ENCODE assay signal across 8 cellular contexts in genomic region chr1:157193702-157194391, GRCh38. TPM values are rescaled to one million over a fixed set of nuclear protein-coding genes. Genes with fewer than 3 reads are reported as not detected.
DNase-seq lines count a peak whose midpoint lies in the region; ATAC-seq and TF ChIP-seq lines count a peak whose summit lies in the region.

No MANE protein-coding gene starts in this region.

- H3K27ac ChIP-seq in RWPE2 (ENCODE audit: poor library complexity, severe bottlenecking): no peak overlapping the region
- no peak overlapping the region for H3K27ac ChIP-seq in hepatocyte

- H3K4me2 ChIP-seq in hepatocyte: no peak overlapping the region

- no peaks in the 10 kb centered on the region for H4K20me1 ChIP-seq in hepatocyte (ENCODE audit: insufficient read depth, poor library complexity, severe bottlenecking)

- TF ChIP-seq CTCF in RWPE2 (IDR thresholded peaks at IDR 0.05; ENCODE audit: poor library complexity, severe bottlenecking) (peak; percentile 81), hepatocyte (IDR thresholded peaks at IDR 0.05; ENCODE audit: poor library complexity) (peak; percentile 84)

- DNase-seq in GDM1 (lab: John Stamatoyannopoulos, UW) (peak; percentile 32), M059J (ENCODE audit: low read depth) (peak; percentile 53), RWPE2 (ENCODE audit: low spot score) (no peak), hepatocyte (ENCODE audit: low spot score) (peak; percentile 86)
- DNase-seq in activated naive CD4-positive, alpha-beta T cell treated with anti-CD3 and anti-CD28 coated beads, Interleukin-2, amount 50 U/mL, for 16 hours: peak; percentile 52
- DNase-seq in stimulated activated CD4-positive, alpha-beta T cell treated with anti-CD3 and anti-CD28 coated beads, Interleukin-12 subunit alpha, Interleukin-12 subunit beta, amount 100 ng/mL, for 4 hours: peak; percentile 56

- H3K9me2 ChIP-seq in hepatocyte (replicated peaks; ENCODE audit: insufficient read depth): no peaks in the 10 kb centered on the region

- H3K9me3 ChIP-seq in RWPE2 (ENCODE audit: severe bottlenecking) (no peaks in the 10 kb centered on the region), hepatocyte (ENCODE audit: low read depth) (no peaks in the 10 kb centered on the region)

- H3K36me3 ChIP-seq in RWPE2 (ENCODE audit: low read depth): no peaks in the 10 kb centered on the region
- H3K36me3 ChIP-seq in hepatocyte (replicated peaks; ENCODE audit: insufficient read depth, low read depth): no peaks in the 10 kb centered on the region

- H3K4me1 ChIP-seq in RWPE2 (ENCODE audit: insufficient read depth, poor library complexity, severe bottlenecking) (no peaks in the 10 kb centered on the region), hepatocyte (ENCODE audit: insufficient read depth) (peaks cover 7% of the 10 kb centered on the region)

- WGBS in hepatocyte (ENCODE audit: low lambda C conversion rate, missing lambda C conversion rate): 52% methylated on average over 20 of the region's 20 CpGs

- H3K27me3 ChIP-seq in RWPE2 (ENCODE audit: insufficient read depth, poor library complexity, severe bottlenecking): no peaks in the 10 kb centered on the region
- no peaks in the 10 kb centered on the region for H3K27me3 ChIP-seq in hepatocyte

- ATAC-seq in RWPE2 (ENCODE audit: low read depth) (peak; percentile 33; the same call in 2 of the 3 replicates), HG02970 (IDR thresholded peaks at IDR 0.05; ENCODE audit: low FRiP score, unreplicated experiment) (no peak), HG03565 (IDR thresholded peaks at IDR 0.05; ENCODE audit: unreplicated experiment) (no peak)

- H2AFZ ChIP-seq in hepatocyte: no peak overlapping the region

- H3K4me3 ChIP-seq in RWPE2 (ENCODE audit: severe bottlenecking) (no peak overlapping the region), hepatocyte (no peak overlapping the region)

- no peaks in the 10 kb centered on the region for H3K79me2 ChIP-seq in hepatocyte

RNA-seq across cellular contexts. Expression of gene ETV3, which starts 55.7 kb away (rescaled TPM):
- 8.2 and 8.8 TPM in 2 replicates for total RNA-seq in M059J (2014; rRNA removed; shearing (Covaris generic))
- total RNA-seq in hepatocyte: 17.6 and 18.3 TPM in 2 replicates
- 8.0 and 8.4 TPM in 2 replicates for polyA plus RNA-seq in hepatocyte
